Comparison of ENCODE assay signal across 8 cellular contexts in the genomic region with DNA sequence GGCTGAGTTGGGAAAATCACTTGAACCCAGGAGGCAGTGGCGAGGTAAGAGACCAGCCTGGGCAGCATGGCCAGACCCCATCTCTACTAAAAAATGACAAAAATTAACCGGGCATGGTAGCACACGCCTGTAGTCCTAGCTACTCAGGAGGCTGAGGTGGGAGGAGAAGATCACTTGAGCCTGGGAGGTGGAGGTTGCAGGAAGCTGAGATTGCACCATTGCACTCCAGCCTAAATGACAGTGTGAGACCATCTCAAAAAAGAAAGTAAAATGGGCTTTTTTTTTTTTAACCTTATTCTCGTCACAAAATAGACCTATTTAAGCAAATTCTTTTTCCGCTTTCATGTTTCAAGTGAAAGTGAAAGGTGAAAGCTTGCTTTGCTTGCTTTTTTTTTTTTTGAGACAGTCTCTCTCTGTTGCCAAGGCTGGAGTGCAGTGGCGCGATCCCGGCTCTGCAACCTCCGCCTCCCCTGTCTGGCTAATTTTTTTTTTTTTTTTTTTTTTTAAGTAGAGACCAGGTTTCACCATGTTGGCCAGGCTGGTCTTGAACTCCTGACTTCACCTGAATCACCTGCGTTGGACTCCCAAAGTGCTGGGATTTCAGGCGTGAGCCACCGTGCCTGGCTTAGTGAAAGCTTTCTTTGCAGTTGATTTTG. TPM values are rescaled to one million over a fixed set of nuclear protein-coding genes. Genes with fewer than 3 reads are reported as not detected.
A peak's percentile ranks its signal among the peaks of the same experiment; 100 is the strongest.
DNase-seq lines count a peak whose midpoint lies in the region; ATAC-seq and TF ChIP-seq lines count a peak whose summit lies in the region.

No MANE protein-coding gene starts in this region.

- peaks cover 8% of the 10 kb centered on the region for H3F3A ChIP-seq in DOHH2 (ENCODE audit: control insufficient read depth, insufficient read depth)

- H3K9me3 ChIP-seq in DOHH2 (ENCODE audit: control insufficient read depth, insufficient read depth, low read length) (no peaks in the 10 kb centered on the region), suprapubic skin (no peaks in the 10 kb centered on the region)

- H3K36me3 ChIP-seq in DOHH2 (ENCODE audit: control insufficient read depth, low read length), result peaks cover 76% of the 10 kb centered on the region
- H3K36me3 ChIP-seq in suprapubic skin, result peaks cover 18% of the 10 kb centered on the region

- peak overlapping the region; percentile 84 for H3K4me2 ChIP-seq in DOHH2 (ENCODE audit: low read length)

- 42% methylated on average over 12 of the region's 12 CpGs for WGBS in suprapubic skin

- TF ChIP-seq CTCF in DOHH2 (IDR thresholded peaks at IDR 0.05; ENCODE audit: low read depth, low read length, poor library complexity, severe bottlenecking) (no peak), fibroblast of villous mesenchyme (IDR thresholded peaks at IDR 0.05; ENCODE audit: insufficient read depth, low read depth, low read length) (no peak), suprapubic skin (IDR thresholded peaks at IDR 0.05) (no peak)

- H3K79me2 ChIP-seq in DOHH2 (ENCODE audit: control insufficient read depth, low read length), result peaks cover 96% of the 10 kb centered on the region

- no peak for TF ChIP-seq EP300 in suprapubic skin (IDR thresholded peaks at IDR 0.05)

- peak in 4 of 5 experiments; percentile 18 to 89 (median 53) for DNase-seq in T-helper 2 cell
- DNase-seq in fibroblast of villous mesenchyme (ENCODE audit: low read depth), result peak; percentile 57
- DNase-seq in suprapubic skin (ENCODE audit: low spot score in 2 of 2), result no peak
- DNase-seq in globus pallidus (ENCODE audit: low spot score), result no peak
- no peak for DNase-seq in occipital lobe (lab: John Stamatoyannopoulos, UW)
- no peak for DNase-seq in islet precursor cell

- no peak for TF ChIP-seq POLR2A in suprapubic skin (IDR thresholded peaks at IDR 0.05)

- H3K4me1 ChIP-seq in DOHH2 (ENCODE audit: control insufficient read depth, low read length), result peaks cover 45% of the 10 kb centered on the region
- H3K4me1 ChIP-seq in suprapubic skin, result peaks cover 52% of the 10 kb centered on the region

- H3K4me3 ChIP-seq in DOHH2 (ENCODE audit: low read length) (peak overlapping the region; percentile 90), fibroblast of villous mesenchyme (ENCODE audit: low read depth, low read length) (peak overlapping the region; percentile 43), suprapubic skin (peak overlapping the region; percentile 17)

- ATAC-seq in GM21723 (IDR thresholded peaks at IDR 0.05; ENCODE audit: unreplicated experiment), result peak; percentile 54

- peaks cover 31% of the 10 kb centered on the region for H4K20me1 ChIP-seq in DOHH2 (ENCODE audit: control insufficient read depth, insufficient read depth, low read depth, low read length)

- H3K9me2 ChIP-seq in DOHH2 (replicated peaks; ENCODE audit: control insufficient read depth, low read length), result no peaks in the 10 kb centered on the region

- no peaks in the 10 kb centered on the region for H3K27me3 ChIP-seq in DOHH2 (ENCODE audit: control insufficient read depth, low read length)
- no peaks in the 10 kb centered on the region for H3K27me3 ChIP-seq in suprapubic skin

- H3K27ac ChIP-seq in DOHH2 (ENCODE audit: low read depth, low read length) (peak overlapping the region; percentile 64), suprapubic skin (no peak overlapping the region)

RNA-seq across cellular contexts. Expression of a gene that starts 3.6 kb away (rescaled TPM):
- total RNA-seq in fibroblast of villous mesenchyme (120 and 185 TPM in 2 replicates), suprapubic skin (100 to 1,000 TPM in 2 of 4 donors, 10 to 100 TPM in 2; 57.1 to 157 (median 100.0) TPM), occipital lobe (34.3 TPM)

RNA-seq across cellular contexts. Expression of a gene that starts 26.9 kb away (rescaled TPM):
- total RNA-seq in fibroblast of villous mesenchyme (1.6 and 4.3 TPM in 2 replicates), suprapubic skin (100 to 1,000 TPM in 1 of 4 donors, 10 to 100 TPM in 3; 50.7 to 100 (median 65.9) TPM), occipital lobe (3.0 TPM)

RNA-seq across cellular contexts. Expression of a gene that starts 42.3 kb away (rescaled TPM):
- total RNA-seq in fibroblast of villous mesenchyme, result 255 and 321 TPM in 2 replicates
- total RNA-seq in suprapubic skin, result 100 to 1,000 TPM; 352 to 813 (median 687) TPM
- total RNA-seq in occipital lobe, result 37.1 TPM

RNA-seq across cellular contexts. Expression of a gene that starts 50.2 kb away (rescaled TPM):
- total RNA-seq in fibroblast of villous mesenchyme (under 0.01 TPM in 1 of 2 replicates, not detected in the other), suprapubic skin (under 1 TPM in 1 of 4 donors, not detected in 3; 0.62 TPM), occipital lobe (not detected)

RNA-seq across cellular contexts. Expression of a gene that starts 50.6 kb away (rescaled TPM):
- total RNA-seq in fibroblast of villous mesenchyme (6.4 and 6.9 TPM in 2 replicates), suprapubic skin (10 to 100 TPM; 12.9 to 27.0 (median 19.8) TPM), occipital lobe (7.0 TPM)

Comparison
In these comparisons a context has a peak if more than half of its experiments do, and no peak if none do; other contexts are left out.
1. H3K4me3 ChIP-seq: peak in every context shown above with its lines; median percentile 90 in DOHH2; 43 in fibroblast of villous mesenchyme; 17 in suprapubic skin.
2. DNase-seq: peak in T-helper 2 cell (4 of 5) and fibroblast of villous mesenchyme (single experiment); none in suprapubic skin (0 of 2), globus pallidus (single experiment), occipital lobe (single experiment) and islet precursor cell (single experiment).